ENCODE assay signal across 1 cellular context in genomic region chr11:108835624-108836023, GRCh38.
TF ChIP-seq lines count a peak whose summit lies in the region.

No MANE protein-coding gene starts in this region.

TF ChIP-seq in GM23338, 12 proteins besides CTCF, POLR2A, EP300 and RAD21 (continued from another document):
- TF ChIP-seq, protein P1, sequence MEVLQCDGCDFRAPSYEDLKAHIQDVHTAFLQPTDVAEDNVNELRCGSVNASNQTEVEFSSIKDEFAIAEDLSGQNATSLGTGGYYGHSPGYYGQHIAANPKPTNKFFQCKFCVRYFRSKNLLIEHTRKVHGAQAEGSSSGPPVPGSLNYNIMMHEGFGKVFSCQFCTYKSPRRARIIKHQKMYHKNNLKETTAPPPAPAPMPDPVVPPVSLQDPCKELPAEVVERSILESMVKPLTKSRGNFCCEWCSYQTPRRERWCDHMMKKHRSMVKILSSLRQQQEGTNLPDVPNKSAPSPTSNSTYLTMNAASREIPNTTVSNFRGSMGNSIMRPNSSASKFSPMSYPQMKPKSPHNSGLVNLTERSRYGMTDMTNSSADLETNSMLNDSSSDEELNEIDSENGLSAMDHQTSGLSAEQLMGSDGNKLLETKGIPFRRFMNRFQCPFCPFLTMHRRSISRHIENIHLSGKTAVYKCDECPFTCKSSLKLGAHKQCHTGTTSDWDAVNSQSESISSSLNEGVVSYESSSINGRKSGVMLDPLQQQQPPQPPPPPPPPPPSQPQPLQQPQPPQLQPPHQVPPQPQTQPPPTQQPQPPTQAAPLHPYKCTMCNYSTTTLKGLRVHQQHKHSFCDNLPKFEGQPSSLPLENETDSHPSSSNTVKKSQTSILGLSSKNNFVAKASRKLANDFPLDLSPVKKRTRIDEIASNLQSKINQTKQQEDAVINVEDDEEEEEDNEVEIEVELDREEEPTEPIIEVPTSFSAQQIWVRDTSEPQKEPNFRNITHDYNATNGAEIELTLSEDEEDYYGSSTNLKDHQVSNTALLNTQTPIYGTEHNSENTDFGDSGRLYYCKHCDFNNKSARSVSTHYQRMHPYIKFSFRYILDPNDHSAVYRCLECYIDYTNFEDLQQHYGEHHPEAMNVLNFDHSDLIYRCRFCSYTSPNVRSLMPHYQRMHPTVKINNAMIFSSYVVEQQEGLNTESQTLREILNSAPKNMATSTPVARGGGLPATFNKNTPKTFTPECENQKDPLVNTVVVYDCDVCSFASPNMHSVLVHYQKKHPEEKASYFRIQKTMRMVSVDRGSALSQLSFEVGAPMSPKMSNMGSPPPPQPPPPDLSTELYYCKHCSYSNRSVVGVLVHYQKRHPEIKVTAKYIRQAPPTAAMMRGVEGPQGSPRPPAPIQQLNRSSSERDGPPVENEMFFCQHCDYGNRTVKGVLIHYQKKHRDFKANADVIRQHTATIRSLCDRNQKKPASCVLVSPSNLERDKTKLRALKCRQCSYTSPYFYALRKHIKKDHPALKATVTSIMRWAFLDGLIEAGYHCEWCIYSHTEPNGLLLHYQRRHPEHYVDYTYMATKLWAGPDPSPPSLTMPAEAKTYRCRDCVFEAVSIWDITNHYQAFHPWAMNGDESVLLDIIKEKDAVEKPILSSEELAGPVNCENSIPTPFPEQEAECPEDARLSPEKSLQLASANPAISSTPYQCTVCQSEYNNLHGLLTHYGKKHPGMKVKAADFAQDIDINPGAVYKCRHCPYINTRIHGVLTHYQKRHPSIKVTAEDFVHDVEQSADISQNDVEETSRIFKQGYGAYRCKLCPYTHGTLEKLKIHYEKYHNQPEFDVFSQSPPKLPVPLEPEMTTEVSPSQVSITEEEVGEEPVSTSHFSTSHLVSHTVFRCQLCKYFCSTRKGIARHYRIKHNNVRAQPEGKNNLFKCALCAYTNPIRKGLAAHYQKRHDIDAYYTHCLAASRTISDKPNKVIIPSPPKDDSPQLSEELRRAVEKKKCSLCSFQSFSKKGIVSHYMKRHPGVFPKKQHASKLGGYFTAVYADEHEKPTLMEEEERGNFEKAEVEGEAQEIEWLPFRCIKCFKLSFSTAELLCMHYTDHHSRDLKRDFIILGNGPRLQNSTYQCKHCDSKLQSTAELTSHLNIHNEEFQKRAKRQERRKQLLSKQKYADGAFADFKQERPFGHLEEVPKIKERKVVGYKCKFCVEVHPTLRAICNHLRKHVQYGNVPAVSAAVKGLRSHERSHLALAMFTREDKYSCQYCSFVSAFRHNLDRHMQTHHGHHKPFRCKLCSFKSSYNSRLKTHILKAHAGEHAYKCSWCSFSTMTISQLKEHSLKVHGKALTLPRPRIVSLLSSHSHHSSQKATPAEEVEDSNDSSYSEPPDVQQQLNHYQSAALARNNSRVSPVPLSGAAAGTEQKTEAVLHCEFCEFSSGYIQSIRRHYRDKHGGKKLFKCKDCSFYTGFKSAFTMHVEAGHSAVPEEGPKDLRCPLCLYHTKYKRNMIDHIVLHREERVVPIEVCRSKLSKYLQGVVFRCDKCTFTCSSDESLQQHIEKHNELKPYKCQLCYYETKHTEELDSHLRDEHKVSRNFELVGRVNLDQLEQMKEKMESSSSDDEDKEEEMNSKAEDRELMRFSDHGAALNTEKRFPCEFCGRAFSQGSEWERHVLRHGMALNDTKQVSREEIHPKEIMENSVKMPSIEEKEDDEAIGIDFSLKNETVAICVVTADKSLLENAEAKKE (CRISPR knock-in tag; IDR thresholded peaks at IDR 0.05): no peak
- TF ChIP-seq ZNF114 (CRISPR knock-in tag; IDR thresholded peaks at IDR 0.05) (no peak), REST (IDR thresholded peaks at IDR 0.05; ENCODE audit: unreplicated experiment) (no peak)
